10 cellular contexts compared by ENCODE assay signal in the genomic region with DNA sequence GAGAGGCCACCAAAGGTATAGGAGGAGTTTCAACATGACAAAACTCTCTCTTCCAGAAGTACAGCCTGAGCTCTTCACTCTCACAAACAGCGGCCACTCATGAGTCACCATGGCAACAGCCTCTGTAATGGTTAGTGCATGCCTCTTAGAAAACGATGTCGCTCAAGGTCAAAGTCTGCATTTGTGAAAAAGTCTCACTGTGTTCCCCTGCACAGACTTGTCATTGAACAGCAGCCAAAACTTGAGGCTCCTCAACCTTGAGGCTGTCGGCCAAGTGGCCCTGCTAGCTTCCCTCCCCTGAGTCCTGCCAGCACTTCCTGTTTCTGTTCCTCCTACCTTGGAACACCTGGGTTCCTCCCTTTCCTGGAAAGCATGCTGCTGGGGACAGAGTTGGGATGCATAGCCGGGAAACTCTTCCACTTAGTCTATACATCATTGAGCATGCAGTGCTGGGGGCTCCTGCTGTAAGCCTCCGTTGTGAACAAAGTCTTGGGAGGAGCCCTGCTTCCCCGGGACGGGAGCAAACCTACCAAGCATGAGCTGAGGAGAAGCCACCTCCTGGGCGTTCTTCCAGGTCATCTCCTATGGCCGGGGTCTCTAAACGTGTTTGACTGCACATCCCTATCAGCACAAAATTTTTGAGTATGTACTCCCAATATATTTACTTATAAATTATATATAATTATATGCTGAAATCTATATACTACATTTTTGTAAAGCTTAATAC.
DNase-seq lines count a peak whose midpoint lies in the region; ATAC-seq and TF ChIP-seq lines count a peak whose summit lies in the region.
"Had no signal": no experiment of that assay in that cellular context is flagged by ENCODE, and none has a peak within 500 bp of the region (broad histone marks: within the 10 kb centered on the region; RNA-seq: fewer than 3 reads in every experiment).

No MANE protein-coding gene starts in this region.

- no peaks in the 10 kb centered on the region for H3K36me3 ChIP-seq in heart left ventricle
- no peaks in the 10 kb centered on the region for H3K36me3 ChIP-seq in thyroid gland
- no peaks in the 10 kb centered on the region for H3K36me3 ChIP-seq in CD8-positive, alpha-beta memory T cell (ENCODE audit: insufficient read depth, low read length)
- H3K36me3 ChIP-seq: BLaER1 treated with 17β-estradiol and CSF1 and Interleukin-3, amounts not matched to agents 10 nM and 100 nM had no signal

- peak; percentile 32 for DNase-seq in activated CD4-positive, alpha-beta memory T cell treated with anti-CD3 and anti-CD28 coated beads for 36 hours
- DNase-seq in activated CD4-positive, alpha-beta memory T cell treated with anti-CD3 and anti-CD28 coated beads, Interleukin-2, amount 10 ng/mL, durations not matched to agents 7 days and 5 days: no peak
- DNase-seq in NOMO-1 treated with DMSO at 0.1 percent for 48 hours (lab: John Stamatoyannopoulos, UW; ENCODE audit: unreplicated experiment): peak; percentile 46
- peak in 2 of 5 donors; percentile 32 to 45 for DNase-seq in heart left ventricle
- DNase-seq in thyroid gland: peak; percentile 96 to 97
- no peak for DNase-seq in GM13977 (ENCODE audit: low spot score)
- no peak for DNase-seq in CD8-positive, alpha-beta memory T cell
- DNase-seq: T1000 had no signal

- CTCF ChIA-PET in activated CD4-positive, alpha-beta memory T cell treated with anti-CD3 and anti-CD28 coated beads for 36 hours (lab: Charles Lee): no interaction called here
- CTCF ChIA-PET in activated CD4-positive, alpha-beta memory T cell treated with anti-CD3 and anti-CD28 coated beads, Interleukin-2, amount 10 ng/mL, durations not matched to agents 7 days and 5 days (lab: Charles Lee): no interaction called here
- CTCF ChIA-PET in CD8-positive, alpha-beta memory T cell (lab: Charles Lee): no interaction called here

- in situ Hi-C loops in GM13977 (cut with MboI; ENCODE audit: low pct_unique_long_range_greater_than_20kb, low sequenced_read_pairs, unreplicated experiment): no loop called here

- H3K4me3 ChIP-seq in heart left ventricle: no peak overlapping the region
- peak overlapping the region in 1 of 3 donors; percentile 2 for H3K4me3 ChIP-seq in thyroid gland (replicated peaks in 1 of 3)
- H3K4me3 ChIP-seq in CD8-positive, alpha-beta memory T cell (ENCODE audit: low read length): no peak overlapping the region
- H3K4me3 ChIP-seq: BLaER1 treated with 17β-estradiol and CSF1 and Interleukin-3, amounts not matched to agents 10 nM and 100 nM had no signal

- H3K36me3 Mint-ChIP-seq in activated CD4-positive, alpha-beta memory T cell treated with anti-CD3 and anti-CD28 coated beads for 36 hours: no peaks in the 10 kb centered on the region
- no peaks in the 10 kb centered on the region for H3K36me3 Mint-ChIP-seq in activated CD4-positive, alpha-beta memory T cell treated with anti-CD3 and anti-CD28 coated beads, Interleukin-2, amount 10 ng/mL, durations not matched to agents 7 days and 5 days (ENCODE audit: low read depth)
- H3K36me3 Mint-ChIP-seq in CD8-positive, alpha-beta memory T cell: no peaks in the 10 kb centered on the region

- H3K4me1 ChIP-seq in heart left ventricle (peaks cover 0 to 7% (median 0%) of the 10 kb centered on the region in 12 donors), thyroid gland (no peaks in the 10 kb centered on the region)
- H3K4me1 ChIP-seq in CD8-positive, alpha-beta memory T cell (ENCODE audit: insufficient read depth, low read length): no peaks in the 10 kb centered on the region

- TF ChIP-seq CTCF in heart left ventricle (IDR thresholded peaks at IDR 0.05) (no peak), thyroid gland (IDR thresholded peaks at IDR 0.05) (no peak), GM13977 (IDR thresholded peaks at IDR 0.05; ENCODE audit: extremely low read depth, insufficient read depth, missing control alignments) (no peak)

- TF ChIP-seq POLR2A in heart left ventricle (IDR thresholded peaks at IDR 0.05): no peak
- TF ChIP-seq POLR2A in thyroid gland (IDR thresholded peaks at IDR 0.05): no peak

- H3K9me3 ChIP-seq in heart left ventricle: no peaks in the 10 kb centered on the region
- H3K9me3 ChIP-seq in thyroid gland: no peaks in the 10 kb centered on the region
- no peaks in the 10 kb centered on the region for H3K9me3 ChIP-seq in CD8-positive, alpha-beta memory T cell (ENCODE audit: low read length)
- H3K9me3 ChIP-seq: BLaER1 treated with 17β-estradiol and CSF1 and Interleukin-3, amounts not matched to agents 10 nM and 100 nM had no signal

- H3K27ac ChIP-seq in heart left ventricle: no peak overlapping the region
- H3K27ac ChIP-seq in thyroid gland: peak overlapping the region; percentile 44 to 80 (median 58)
- H3K27ac ChIP-seq in CD8-positive, alpha-beta memory T cell (ENCODE audit: low read depth, low read length): no peak overlapping the region
- H3K27ac ChIP-seq: BLaER1 treated with 17β-estradiol and CSF1 and Interleukin-3, amounts not matched to agents 10 nM and 100 nM had no signal

- peak; percentile 26 to 89 (median 65) for ATAC-seq in heart left ventricle
- no peak for ATAC-seq in HG02678 (IDR thresholded peaks at IDR 0.05; ENCODE audit: unreplicated experiment)

- H3K27ac Mint-ChIP-seq in activated CD4-positive, alpha-beta memory T cell treated with anti-CD3 and anti-CD28 coated beads for 36 hours: no peak overlapping the region
- H3K27ac Mint-ChIP-seq in activated CD4-positive, alpha-beta memory T cell treated with anti-CD3 and anti-CD28 coated beads, Interleukin-2, amount 10 ng/mL, durations not matched to agents 7 days and 5 days: no peak overlapping the region
- no peak overlapping the region for H3K27ac Mint-ChIP-seq in CD8-positive, alpha-beta memory T cell

- POLR2A ChIA-PET in activated CD4-positive, alpha-beta memory T cell treated with anti-CD3 and anti-CD28 coated beads for 36 hours (lab: Charles Lee): no interaction called here
- POLR2A ChIA-PET in activated CD4-positive, alpha-beta memory T cell treated with anti-CD3 and anti-CD28 coated beads, Interleukin-2, amount 10 ng/mL, durations not matched to agents 7 days and 5 days (lab: Charles Lee): interaction anchor here (0.6 kb wide), 1 partner anchor 652 kb away, joined by 4 read pairs; no protein-coding TSS in a partner anchor
- POLR2A ChIA-PET in CD8-positive, alpha-beta memory T cell (lab: Charles Lee): no interaction called here

- H3K4me3 Mint-ChIP-seq in activated CD4-positive, alpha-beta memory T cell treated with anti-CD3 and anti-CD28 coated beads for 36 hours: no peak overlapping the region
- no peak overlapping the region for H3K4me3 Mint-ChIP-seq in activated CD4-positive, alpha-beta memory T cell treated with anti-CD3 and anti-CD28 coated beads, Interleukin-2, amount 10 ng/mL, durations not matched to agents 7 days and 5 days
- H3K4me3 Mint-ChIP-seq in CD8-positive, alpha-beta memory T cell: no peak overlapping the region

- H3K27me3 ChIP-seq in heart left ventricle (no peaks in the 10 kb centered on the region), thyroid gland (no peaks in the 10 kb centered on the region)
- H3K27me3 ChIP-seq in CD8-positive, alpha-beta memory T cell (ENCODE audit: insufficient read depth, low read length, poor library complexity, severe bottlenecking): no peaks in the 10 kb centered on the region
- H3K27me3 ChIP-seq: BLaER1 treated with 17β-estradiol and CSF1 and Interleukin-3, amounts not matched to agents 10 nM and 100 nM had no signal

- peaks cover 8% of the 10 kb centered on the region for H3K27me3 Mint-ChIP-seq in activated CD4-positive, alpha-beta memory T cell treated with anti-CD3 and anti-CD28 coated beads for 36 hours
- peaks cover 4% of the 10 kb centered on the region for H3K27me3 Mint-ChIP-seq in activated CD4-positive, alpha-beta memory T cell treated with anti-CD3 and anti-CD28 coated beads, Interleukin-2, amount 10 ng/mL, durations not matched to agents 7 days and 5 days
- H3K27me3 Mint-ChIP-seq in CD8-positive, alpha-beta memory T cell: peaks cover 5 to 28% of the 10 kb centered on the region in 2 donors

- WGBS in heart left ventricle, 4 donors: 30 to 45% (median 36%) methylated on average over 11 of the region's 11 CpGs
- WGBS in thyroid gland, 2 donors: 13 to 34% methylated on average over 10 to 11 of the region's 11 CpGs

- intact Hi-C loops in activated CD4-positive, alpha-beta memory T cell treated with anti-CD3 and anti-CD28 coated beads for 36 hours (cut with micrococcal nuclease): no loop called here
- intact Hi-C loops in heart left ventricle (cut with DNase I): no loop called here
- intact Hi-C loops in thyroid gland (cut with DNase I): no loop called here

- H3K4me1 Mint-ChIP-seq in activated CD4-positive, alpha-beta memory T cell treated with anti-CD3 and anti-CD28 coated beads for 36 hours (ENCODE audit: low read depth): no peaks in the 10 kb centered on the region
- peaks cover 5% of the 10 kb centered on the region for H3K4me1 Mint-ChIP-seq in activated CD4-positive, alpha-beta memory T cell treated with anti-CD3 and anti-CD28 coated beads, Interleukin-2, amount 10 ng/mL, durations not matched to agents 7 days and 5 days
- no peaks in the 10 kb centered on the region for H3K4me1 Mint-ChIP-seq in CD8-positive, alpha-beta memory T cell

- no peaks in the 10 kb centered on the region for H3K9me3 Mint-ChIP-seq in activated CD4-positive, alpha-beta memory T cell treated with anti-CD3 and anti-CD28 coated beads for 36 hours
- H3K9me3 Mint-ChIP-seq in activated CD4-positive, alpha-beta memory T cell treated with anti-CD3 and anti-CD28 coated beads, Interleukin-2, amount 10 ng/mL, durations not matched to agents 7 days and 5 days: no peaks in the 10 kb centered on the region
- H3K9me3 Mint-ChIP-seq in CD8-positive, alpha-beta memory T cell: no peaks in the 10 kb centered on the region

Comparison
In these comparisons a context has a peak if more than half of its experiments do, and no peak if none do; other contexts are left out.
1. DNase-seq: peak in activated CD4-positive, alpha-beta memory T cell treated with anti-CD3 and anti-CD28 coated beads for 36 hours (single experiment), NOMO-1 treated with DMSO at 0.1 percent for 48 hours (single experiment) and thyroid gland (2 of 2); none in activated CD4-positive, alpha-beta memory T cell treated with anti-CD3 and anti-CD28 coated beads, Interleukin-2, amount 10 ng/mL, durations not matched to agents 7 days and 5 days (single experiment), GM13977 (single experiment) and CD8-positive, alpha-beta memory T cell (0 of 5).
2. H3K27ac ChIP-seq: peak in thyroid gland (3 of 3); none in heart left ventricle (0 of 12) and CD8-positive, alpha-beta memory T cell (single experiment).